In the genomic region with DNA sequence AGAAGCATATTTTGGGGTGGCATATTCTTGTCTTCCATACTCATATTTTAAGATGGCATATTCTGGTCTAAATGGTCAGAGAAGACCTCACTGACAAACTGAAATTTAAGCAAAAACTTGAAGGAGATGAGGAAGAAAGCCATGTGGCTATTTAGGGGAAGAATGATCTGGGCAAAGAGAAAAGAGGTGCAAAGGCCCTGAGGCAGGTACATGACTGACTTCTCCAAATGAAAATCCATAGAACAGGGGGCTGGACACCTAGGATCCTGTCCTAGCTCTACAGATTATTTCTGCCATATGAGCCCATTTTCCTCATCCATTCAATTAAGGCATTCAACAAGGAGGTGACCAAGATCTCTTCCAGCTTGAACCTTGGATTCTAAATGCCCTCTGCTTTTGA, we compare ENCODE assay signal across 30 cellular contexts.
"Had no signal": no experiment of that assay in that cellular context is flagged by ENCODE, and none has a peak within 500 bp of the region (broad histone marks: within the 10 kb centered on the region; RNA-seq: fewer than 3 reads in every experiment).

No MANE protein-coding gene starts in this region.

- H3K9me3 Mint-ChIP-seq: natural killer cell treated with Interleukin-12 subunit alpha and Interleukin-12 subunit beta and Interleukin-15 and Interleukin-18, amount 100 ng/mL, for 72 hours; neural crest cell; stimulated activated effector memory CD8-positive, alpha-beta T cell treated with anti-CD3 and anti-CD28 coated beads, Interleukin-12 subunit alpha, Interleukin-12 subunit beta, amount 100 ng/mL, for 72 hours had no signal

- H3K27ac Mint-ChIP-seq: mesothelial cell of epicardium; stimulated activated effector memory CD8-positive, alpha-beta T cell treated with anti-CD3 and anti-CD28 coated beads, Interleukin-12 subunit alpha, Interleukin-12 subunit beta, amount 100 ng/mL, for 72 hours had no signal

- DNase-seq: dermis blood vessel endothelial cell; effector memory CD4-positive, alpha-beta T cell; foreskin keratinocyte; heart left ventricle; kidney; mesenchymal stem cell; mucosa of descending colon; naive B cell; sigmoid colon; stimulated activated CD4-positive, alpha-beta T cell treated with anti-CD3 and anti-CD28 coated beads, Interleukin-2, amount 100 ng/mL, for 24 hours; stimulated activated CD4-positive, alpha-beta T cell treated with anti-CD3 and anti-CD28 coated beads, Interleukin-4, amount 100 ng/mL, for 24 hours; stimulated activated naive CD8-positive, alpha-beta T cell treated with anti-CD3 and anti-CD28 coated beads, Interleukin-15, Interleukin-2, amounts not matched to agents 100 U/mL and 50 U/mL, for 24 hours; substantia nigra; testis; tibial artery; upper lobe of left lung had no signal

- H3K9me3 ChIP-seq: esophagus muscularis mucosa, gastroesophageal sphincter, heart left ventricle, mucosa of descending colon, neutrophil, prostate gland, right atrium auricular region, sigmoid colon, testis, tibial artery, upper lobe of left lung had no signal

- ATAC-seq: foreskin keratinocyte; gastroesophageal sphincter; heart left ventricle; left lobe of liver; natural killer cell treated with Interleukin-12 subunit alpha and Interleukin-12 subunit beta and Interleukin-15 and Interleukin-18, amount 100 ng/mL, for 72 hours; stimulated activated effector memory CD8-positive, alpha-beta T cell treated with anti-CD3 and anti-CD28 coated beads, Interleukin-12 subunit alpha, Interleukin-12 subunit beta, amount 100 ng/mL, for 72 hours; stimulated activated naive CD8-positive, alpha-beta T cell treated with anti-CD3 and anti-CD28 coated beads, Interleukin-15, Interleukin-2, amounts not matched to agents 100 U/mL and 50 U/mL, for 24 hours had no signal

- H3K4me1 ChIP-seq: esophagus muscularis mucosa, foreskin keratinocyte, gastroesophageal sphincter, prostate gland, sigmoid colon, tibial artery had no signal

- FAIRE-seq: endothelial cell of umbilical vein, kidney, urothelium cell line had no signal

- H3K36me3 ChIP-seq: esophagus muscularis mucosa, gastroesophageal sphincter, neutrophil, prostate gland, right atrium auricular region, sigmoid colon, tibial artery, upper lobe of left lung had no signal

- H3K4me2 ChIP-seq: hepatocyte had no signal

- H3K27me3 ChIP-seq: esophagus muscularis mucosa, foreskin keratinocyte, gastroesophageal sphincter, heart left ventricle, hepatocyte, neutrophil, right atrium auricular region, sigmoid colon, testis, tibial artery, upper lobe of left lung had no signal

- H3K27ac ChIP-seq: coronary artery, esophagus muscularis mucosa, foreskin keratinocyte, gastroesophageal sphincter, heart left ventricle, hepatocyte, neutrophil, prostate gland, right atrium auricular region, sigmoid colon, testis, tibial artery, upper lobe of left lung had no signal

- H2AFZ ChIP-seq: hepatocyte had no signal

- H3K36me3 Mint-ChIP-seq: natural killer cell treated with Interleukin-12 subunit alpha and Interleukin-12 subunit beta and Interleukin-15 and Interleukin-18, amount 100 ng/mL, for 72 hours; stimulated activated effector memory CD8-positive, alpha-beta T cell treated with anti-CD3 and anti-CD28 coated beads, Interleukin-12 subunit alpha, Interleukin-12 subunit beta, amount 100 ng/mL, for 72 hours had no signal

- H3K79me2 ChIP-seq: hepatocyte had no signal

- H3K27me3 Mint-ChIP-seq: naive B cell; natural killer cell treated with Interleukin-12 subunit alpha and Interleukin-12 subunit beta and Interleukin-15 and Interleukin-18, amount 100 ng/mL, for 72 hours had no signal

- H3K4me3 ChIP-seq: coronary artery, esophagus muscularis mucosa, gastroesophageal sphincter, heart left ventricle, hepatocyte, mucosa of descending colon, prostate gland, right atrium auricular region, sigmoid colon, testis, tibial artery, upper lobe of left lung had no signal

- H3K4me1 Mint-ChIP-seq: neural crest cell had no signal

- H3K4me3 Mint-ChIP-seq: mesothelial cell of epicardium; natural killer cell treated with Interleukin-12 subunit alpha and Interleukin-12 subunit beta and Interleukin-15 and Interleukin-18, amount 100 ng/mL, for 72 hours; neural crest cell; stimulated activated effector memory CD8-positive, alpha-beta T cell treated with anti-CD3 and anti-CD28 coated beads, Interleukin-12 subunit alpha, Interleukin-12 subunit beta, amount 100 ng/mL, for 72 hours had no signal
